Comparison of ENCODE assay signal across 21 cellular contexts in the genomic region with DNA sequence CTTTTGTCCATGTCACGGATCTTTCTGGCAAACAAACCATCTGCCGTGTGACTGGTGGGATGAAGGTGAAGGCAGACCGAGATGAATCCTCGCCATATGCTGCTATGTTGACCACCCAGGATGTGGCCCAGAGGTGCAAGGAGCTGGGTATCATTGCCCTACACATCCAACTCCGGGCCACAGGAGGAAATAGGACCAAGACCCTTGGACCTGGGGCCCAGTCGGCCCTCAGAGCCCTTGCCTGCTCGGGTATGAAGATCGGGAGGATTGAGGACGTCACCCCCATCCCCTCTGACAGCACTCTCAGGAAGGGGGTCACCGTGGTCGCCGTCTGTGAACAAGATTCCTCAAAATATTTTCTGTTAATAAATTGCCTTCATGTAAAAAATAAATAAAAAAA. TPM values are rescaled to one million over a fixed set of nuclear protein-coding genes. Genes with fewer than 3 reads are reported as not detected.
A peak's percentile ranks its signal among the peaks of the same experiment; 100 is the strongest.
DNase-seq lines count a peak whose midpoint lies in the region; ATAC-seq and TF ChIP-seq lines count a peak whose summit lies in the region.
"Had no signal": no experiment of that assay in that cellular context is flagged by ENCODE, and none has a peak within 500 bp of the region (broad histone marks: within the 10 kb centered on the region; RNA-seq: fewer than 3 reads in every experiment).

No MANE protein-coding gene starts in this region.

- TF ChIP-seq CTCF in prostate gland (IDR thresholded peaks at IDR 0.05), result no peak

- no peaks in the 10 kb centered on the region for H3K9me3 Mint-ChIP-seq in activated CD4-positive, alpha-beta T cell treated with anti-CD3 and anti-CD28 coated beads, Interleukin-2, amount 10 ng/mL, durations not matched to agents 7 days and 5 days
- H3K9me3 Mint-ChIP-seq in activated CD4-positive, alpha-beta T cell treated with anti-CD3 and anti-CD28 coated beads, Interleukin-2, amount 10 ng/mL, durations not matched to agents 24 days and 14 days, result no peaks in the 10 kb centered on the region
- no peaks in the 10 kb centered on the region for H3K9me3 Mint-ChIP-seq in CD4-positive, alpha-beta memory T cell

- no peak overlapping the region for H3K4me3 ChIP-seq in CD4-positive, alpha-beta memory T cell (ENCODE audit: low read length in 2 of 2)
- H3K4me3 ChIP-seq in esophagus (ENCODE audit: low read depth in 1 of 2, low read length in 2 of 2) (no peak overlapping the region), prostate gland (no peak overlapping the region)

- H3K36me3 Mint-ChIP-seq in activated CD4-positive, alpha-beta T cell treated with anti-CD3 and anti-CD28 coated beads, Interleukin-2, amount 10 ng/mL, durations not matched to agents 7 days and 5 days (ENCODE audit: low read depth), result peaks cover 35% of the 10 kb centered on the region
- peaks cover 27% of the 10 kb centered on the region for H3K36me3 Mint-ChIP-seq in activated CD4-positive, alpha-beta T cell treated with anti-CD3 and anti-CD28 coated beads, Interleukin-2, amount 10 ng/mL, durations not matched to agents 24 days and 14 days (ENCODE audit: low read depth)
- H3K36me3 Mint-ChIP-seq in CD4-positive, alpha-beta memory T cell, result peaks cover 12 to 27% of the 10 kb centered on the region in 2 donors

- no peaks in the 10 kb centered on the region for H3K27me3 Mint-ChIP-seq in activated CD4-positive, alpha-beta T cell treated with anti-CD3 and anti-CD28 coated beads, Interleukin-2, amount 10 ng/mL, durations not matched to agents 7 days and 5 days
- no peaks in the 10 kb centered on the region for H3K27me3 Mint-ChIP-seq in activated CD4-positive, alpha-beta T cell treated with anti-CD3 and anti-CD28 coated beads, Interleukin-2, amount 10 ng/mL, durations not matched to agents 24 days and 14 days
- H3K27me3 Mint-ChIP-seq in CD4-positive, alpha-beta memory T cell, result no peaks in the 10 kb centered on the region

- H3K4me1 ChIP-seq in CD4-positive, alpha-beta memory T cell (ENCODE audit: insufficient read depth, low read length), result peaks cover 48% of the 10 kb centered on the region
- H3K4me1 ChIP-seq in esophagus (ENCODE audit: control insufficient read depth in 2 of 2, insufficient read depth in 2 of 2, low read length in 1 of 2), result peaks cover 0 to under 1% of the 10 kb centered on the region in 2 donors
- peaks cover 24% of the 10 kb centered on the region for H3K4me1 ChIP-seq in prostate gland (replicated peaks)

- H3K27ac ChIP-seq in CD4-positive, alpha-beta memory T cell (ENCODE audit: low read depth, low read length), result no peak overlapping the region
- peak overlapping the region; percentile 42 for H3K27ac ChIP-seq in esophagus (ENCODE audit: low read depth in 2 of 2, low read length in 1 of 2)
- peak overlapping the region; percentile 28 to 74 for H3K27ac ChIP-seq in prostate gland
- H3K27ac ChIP-seq: HL-60 had no signal

- POLR2A ChIA-PET in activated CD4-positive, alpha-beta T cell treated with anti-CD3 and anti-CD28 coated beads, Interleukin-2, amount 10 ng/mL, durations not matched to agents 7 days and 5 days (lab: Charles Lee), result interaction anchor here (0.6 kb wide), 1 partner anchor 69 kb away, joined by 3 read pairs; no protein-coding TSS in a partner anchor
- POLR2A ChIA-PET in CD4-positive, alpha-beta memory T cell (lab: Charles Lee; ENCODE audit: partially characterized antibody), result interaction anchor here (0.8 to 5.5 kb wide), 3 partner anchors 11 to 123 kb away, joined by 3 to 46 read pairs (median 3); a partner anchor contains a TSS

- H3K4me3 Mint-ChIP-seq in activated CD4-positive, alpha-beta T cell treated with anti-CD3 and anti-CD28 coated beads, Interleukin-2, amount 10 ng/mL, durations not matched to agents 7 days and 5 days, result no peak overlapping the region
- no peak overlapping the region for H3K4me3 Mint-ChIP-seq in activated CD4-positive, alpha-beta T cell treated with anti-CD3 and anti-CD28 coated beads, Interleukin-2, amount 10 ng/mL, durations not matched to agents 24 days and 14 days
- peak overlapping the region in 1 of 8 donors; percentile 59 for H3K4me3 Mint-ChIP-seq in CD4-positive, alpha-beta memory T cell
- H3K4me3 Mint-ChIP-seq: CD14-positive monocyte had no signal

- 88 to 91% methylated on average over 12 of the region's 12 CpGs for WGBS in esophagus, 2 donors
- 93% methylated on average over 12 of the region's 12 CpGs for WGBS in prostate gland

- TF ChIP-seq POLR2A in prostate gland (IDR thresholded peaks at IDR 0.05), result no peak

- CTCF ChIA-PET in activated CD4-positive, alpha-beta T cell treated with anti-CD3 and anti-CD28 coated beads, Interleukin-2, amount 10 ng/mL, durations not matched to agents 7 days and 5 days (lab: Charles Lee), result interaction anchor here (1.2 to 2.1 kb wide), 3 partner anchors 10 to 218 kb away, joined by 4 to 6 read pairs (median 5); a partner anchor contains a TSS
- CTCF ChIA-PET in CD4-positive, alpha-beta memory T cell (lab: Charles Lee; ENCODE audit: partially characterized antibody), result interaction anchor here (1.2 to 1.5 kb wide), 3 partner anchors 10 to 43 kb away, joined by 4 to 9 read pairs (median 8); no protein-coding TSS in a partner anchor

- no peaks in the 10 kb centered on the region for H3K9me3 ChIP-seq in CD4-positive, alpha-beta memory T cell (ENCODE audit: control insufficient read depth in 1 of 2, low read length in 2 of 2)
- H3K9me3 ChIP-seq in esophagus (ENCODE audit: control insufficient read depth in 2 of 2, insufficient read depth in 1 of 2, low read depth in 1 of 2, low read length in 1 of 2) (no peaks in the 10 kb centered on the region), prostate gland (no peaks in the 10 kb centered on the region)

- ATAC-seq in GM18868 (IDR thresholded peaks at IDR 0.05; ENCODE audit: unreplicated experiment), result no peak

- H3K27ac Mint-ChIP-seq in activated CD4-positive, alpha-beta T cell treated with anti-CD3 and anti-CD28 coated beads, Interleukin-2, amount 10 ng/mL, durations not matched to agents 7 days and 5 days, result peak overlapping the region; percentile 25
- no peak overlapping the region for H3K27ac Mint-ChIP-seq in activated CD4-positive, alpha-beta T cell treated with anti-CD3 and anti-CD28 coated beads, Interleukin-2, amount 10 ng/mL, durations not matched to agents 24 days and 14 days
- peak overlapping the region in 6 of 7 donors; percentile 18 to 100 (median 63) for H3K27ac Mint-ChIP-seq in CD4-positive, alpha-beta memory T cell
- H3K27ac Mint-ChIP-seq: CD14-positive monocyte had no signal

- H3K4me1 Mint-ChIP-seq in activated CD4-positive, alpha-beta T cell treated with anti-CD3 and anti-CD28 coated beads, Interleukin-2, amount 10 ng/mL, durations not matched to agents 7 days and 5 days, result peaks cover 57% of the 10 kb centered on the region
- peaks cover 41% of the 10 kb centered on the region for H3K4me1 Mint-ChIP-seq in activated CD4-positive, alpha-beta T cell treated with anti-CD3 and anti-CD28 coated beads, Interleukin-2, amount 10 ng/mL, durations not matched to agents 24 days and 14 days
- peaks cover 40 to 76% (median 56%) of the 10 kb centered on the region in 4 donors for H3K4me1 Mint-ChIP-seq in CD4-positive, alpha-beta memory T cell

- intact Hi-C loops in activated CD4-positive, alpha-beta T cell treated with anti-CD3 and anti-CD28 coated beads, Interleukin-2, amount 10 ng/mL, durations not matched to agents 24 days and 14 days (cut with micrococcal nuclease), result no loop called here
- intact Hi-C loops in CD4-positive, alpha-beta memory T cell (cut with micrococcal nuclease), result no loop called here
- intact Hi-C loops in prostate gland (cut with DNase I), result no loop called here

- DNase-seq in activated CD4-positive, alpha-beta T cell treated with anti-CD3 and anti-CD28 coated beads, Interleukin-2, amount 10 ng/mL, durations not matched to agents 7 days and 5 days, result no peak
- no peak for DNase-seq in activated CD4-positive, alpha-beta T cell treated with anti-CD3 and anti-CD28 coated beads, Interleukin-2, amount 10 ng/mL, durations not matched to agents 24 days and 14 days
- no peak for DNase-seq in CD4-positive, alpha-beta memory T cell
- DNase-seq in prostate gland (ENCODE audit: low spot score), result no peak
- DNase-seq in NCI-H1436 (lab: John Stamatoyannopoulos, UW), result no peak
- no peak for DNase-seq in NCI-H82 (lab: John Stamatoyannopoulos, UW)
- DNase-seq: AML-193, COR-L47, H7, NCI-H1436 treated with DMSO at 0.1 percent for 48 hours, NCI-H2029 treated with DMSO at 0.1 percent for 48 hours, NCI-H2171, NCI-H446, NCI-H69, SHP77 treated with DMSO at 0.1 percent for 48 hours had no signal

- no peaks in the 10 kb centered on the region for H3K36me3 ChIP-seq in CD4-positive, alpha-beta memory T cell (ENCODE audit: insufficient read depth, low read length)
- H3K36me3 ChIP-seq in esophagus (ENCODE audit: control insufficient read depth in 2 of 2, insufficient read depth in 2 of 2, low read length in 1 of 2) (no peaks in the 10 kb centered on the region), prostate gland (no peaks in the 10 kb centered on the region)

- H3K27me3 ChIP-seq in CD4-positive, alpha-beta memory T cell (ENCODE audit: insufficient read depth, low read length), result no peaks in the 10 kb centered on the region
- H3K27me3 ChIP-seq in esophagus (ENCODE audit: control insufficient read depth in 1 of 2, insufficient read depth in 2 of 2, low read length in 2 of 2) (no peaks in the 10 kb centered on the region), prostate gland (replicated peaks; ENCODE audit: insufficient read depth) (no peaks in the 10 kb centered on the region)

RNA-seq across cellular contexts. Expression of a gene that starts 35.9 kb away (rescaled TPM):
- 10 to 100 TPM; 17.5 to 22.0 TPM for total RNA-seq in activated CD4-positive, alpha-beta T cell treated with anti-CD3 and anti-CD28 coated beads, Interleukin-2, amount 10 ng/mL, durations not matched to agents 7 days and 5 days
- total RNA-seq in activated CD4-positive, alpha-beta T cell treated with anti-CD3 and anti-CD28 coated beads, Interleukin-2, amount 10 ng/mL, durations not matched to agents 24 days and 14 days, result 51.7 and 54.1 TPM in 2 replicates
- total RNA-seq in CD4-positive, alpha-beta memory T cell, result 10 to 100 TPM; 22.8 to 24.6 TPM
- polyA plus RNA-seq in CD4-positive, alpha-beta memory T cell, result 10 to 100 TPM in 1 of 2 donors, 1 to 10 TPM in 1; 8.9 to 12.0 TPM
- polyA plus RNA-seq in esophagus, result 100 to 1,000 TPM in 1 of 2 donors, 10 to 100 TPM in 1; 91.7 to 111 TPM
- 100 to 1,000 TPM; 268 to 514 TPM for total RNA-seq in prostate gland
- polyA plus RNA-seq: CD14-positive monocyte had no signal

RNA-seq across cellular contexts. Expression of a gene that starts 56.4 kb away (rescaled TPM):
- total RNA-seq in activated CD4-positive, alpha-beta T cell treated with anti-CD3 and anti-CD28 coated beads, Interleukin-2, amount 10 ng/mL, durations not matched to agents 7 days and 5 days, result under 1 TPM in 1 of 2 experiments, not detected in 1; 0.10 TPM
- not detected in 2 replicates for total RNA-seq in activated CD4-positive, alpha-beta T cell treated with anti-CD3 and anti-CD28 coated beads, Interleukin-2, amount 10 ng/mL, durations not matched to agents 24 days and 14 days
- total RNA-seq in CD4-positive, alpha-beta memory T cell, result under 1 TPM; 0.33 to 0.44 TPM
- 1 to 10 TPM in 1 of 2 donors, not detected in 1; 1.1 TPM for polyA plus RNA-seq in CD4-positive, alpha-beta memory T cell
- polyA plus RNA-seq in esophagus, result under 1 TPM in 1 of 2 donors, not detected in 1; 0.02 TPM
- total RNA-seq in prostate gland, result not detected
- total RNA-seq: HT1080, M059J had no signal
- polyA plus RNA-seq: CD14-positive monocyte had no signal
